Comparison of ENCODE assay signal across 9 cellular contexts in the genomic region with DNA sequence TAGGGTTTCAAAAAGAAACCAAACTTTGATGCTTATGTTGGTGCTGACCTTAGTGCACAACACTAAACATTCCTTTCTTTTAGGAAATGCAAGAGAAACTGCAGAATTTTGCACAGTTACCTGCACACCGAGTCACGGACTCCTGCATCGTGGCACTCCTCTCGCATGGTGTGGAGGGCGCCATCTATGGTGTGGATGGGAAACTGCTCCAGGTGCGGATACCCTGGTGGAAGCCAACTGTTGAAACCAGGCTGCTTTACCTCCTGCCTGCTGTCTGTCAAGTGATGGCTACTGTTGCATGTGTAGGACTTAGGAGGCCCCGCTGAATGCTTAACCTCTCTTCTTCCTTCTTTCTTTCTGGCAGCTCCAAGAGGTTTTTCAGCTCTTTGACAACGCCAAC. TPM values are rescaled to one million over a fixed set of nuclear protein-coding genes. Genes with fewer than 3 reads are reported as not detected.
DNase-seq lines count a peak whose midpoint lies in the region; ATAC-seq and TF ChIP-seq lines count a peak whose summit lies in the region.
"Had no signal": no experiment of that assay in that cellular context is flagged by ENCODE, and none has a peak within 500 bp of the region (broad histone marks: within the 10 kb centered on the region; RNA-seq: fewer than 3 reads in every experiment).

No MANE protein-coding gene starts in this region.

- ATAC-seq in activated CD4-positive, CD25-positive, alpha-beta regulatory T cell treated with anti-CD3 and anti-CD28 coated beads, Interleukin-2, amount 50 U/mL, for 24 hours: peak; percentile 69 to 72
- peak in 2 of 3 donors; percentile 60 to 71 for ATAC-seq in natural killer cell
- ATAC-seq in GM18861 (IDR thresholded peaks at IDR 0.05; ENCODE audit: unreplicated experiment): no peak

- peaks cover 24% of the 10 kb centered on the region for H3K4me1 ChIP-seq in CD8-positive, alpha-beta memory T cell (ENCODE audit: insufficient read depth, low read length)
- peaks cover 6% of the 10 kb centered on the region for H3K4me1 ChIP-seq in suprapubic skin

- intact Hi-C loops in natural killer cell (cut with micrococcal nuclease): no loop called here

- CTCF ChIA-PET in CD8-positive, alpha-beta memory T cell (lab: Charles Lee): interaction anchor here (0.6 to 8.0 kb wide), 43 partner anchors 9 to 141 kb away, joined by 3 to 103 read pairs (median 5); a partner anchor contains a TSS

- H3K27me3 Mint-ChIP-seq in CD8-positive, alpha-beta memory T cell: no peaks in the 10 kb centered on the region
- H3K27me3 Mint-ChIP-seq in HFFc6 (ENCODE audit: insufficient read depth) (no peaks in the 10 kb centered on the region), natural killer cell (ENCODE audit: low read depth in 2 of 2) (no peaks in the 10 kb centered on the region)
- H3K27me3 Mint-ChIP-seq: IgD-negative memory B cell had no signal

- POLR2A ChIA-PET in CD8-positive, alpha-beta memory T cell (lab: Charles Lee): interaction anchor here (1.4 to 2.1 kb wide), 2 partner anchors 11 to 60 kb away, joined by 5 to 7 read pairs; no protein-coding TSS in a partner anchor

- peaks cover 28 to 91% (median 32%) of the 10 kb centered on the region in 3 donors for H3K36me3 Mint-ChIP-seq in CD8-positive, alpha-beta memory T cell
- peaks cover 56% of the 10 kb centered on the region for H3K36me3 Mint-ChIP-seq in HFFc6 (ENCODE audit: low read depth)
- H3K36me3 Mint-ChIP-seq in natural killer cell: peaks cover 45% of the 10 kb centered on the region

- H3K4me3 ChIP-seq in CD8-positive, alpha-beta memory T cell (ENCODE audit: low read length): no peak overlapping the region
- no peak overlapping the region for H3K4me3 ChIP-seq in choroid plexus epithelial cell (ENCODE audit: low read depth, low read length)
- no peak overlapping the region for H3K4me3 ChIP-seq in suprapubic skin

- H3K27ac ChIP-seq in CD8-positive, alpha-beta memory T cell (ENCODE audit: low read depth, low read length): no peak overlapping the region
- H3K27ac ChIP-seq in suprapubic skin: no peak overlapping the region

- no peak for TF ChIP-seq EP300 in suprapubic skin (IDR thresholded peaks at IDR 0.05)

- TF ChIP-seq CTCF in HFFc6 (IDR thresholded peaks at IDR 0.05): peak; percentile 67
- peak; percentile 78 for TF ChIP-seq CTCF in choroid plexus epithelial cell (conservative IDR thresholded peaks at IDR 0.05; ENCODE audit: low read depth, low read length)
- TF ChIP-seq CTCF in natural killer cell (IDR thresholded peaks at IDR 0.05): peak; percentile 25
- peak in 1 of 2 donors; percentile 61 for TF ChIP-seq CTCF in suprapubic skin (IDR thresholded peaks at IDR 0.05)

- no peak for TF ChIP-seq POLR2A in suprapubic skin (IDR thresholded peaks at IDR 0.05)

- H3K9me3 ChIP-seq in CD8-positive, alpha-beta memory T cell (ENCODE audit: low read length): no peaks in the 10 kb centered on the region
- no peaks in the 10 kb centered on the region for H3K9me3 ChIP-seq in suprapubic skin

- 76% methylated on average over 7 of the region's 8 CpGs for WGBS in suprapubic skin

- H3K4me1 Mint-ChIP-seq in CD8-positive, alpha-beta memory T cell: peaks cover 32 to 52% (median 42%) of the 10 kb centered on the region in 3 donors
- H3K4me1 Mint-ChIP-seq in HFFc6 (ENCODE audit: low read depth): peaks cover 54% of the 10 kb centered on the region
- H3K4me1 Mint-ChIP-seq in natural killer cell: peaks cover 30 to 31% of the 10 kb centered on the region in 2 donors

- peak; percentile 29 to 75 (median 49) for DNase-seq in CD8-positive, alpha-beta memory T cell
- DNase-seq in HFFc6: no peak
- peak; percentile 45 for DNase-seq in choroid plexus epithelial cell (ENCODE audit: low read depth)
- DNase-seq in natural killer cell: no peak
- no peak for DNase-seq in AML-193 (lab: John Stamatoyannopoulos, UW)
- DNase-seq in suprapubic skin (ENCODE audit: low spot score in 2 of 2): no peak

- H3K27me3 ChIP-seq in CD8-positive, alpha-beta memory T cell (ENCODE audit: insufficient read depth, low read length, poor library complexity, severe bottlenecking): no peaks in the 10 kb centered on the region
- no peaks in the 10 kb centered on the region for H3K27me3 ChIP-seq in suprapubic skin

- H3K36me3 ChIP-seq in CD8-positive, alpha-beta memory T cell (ENCODE audit: insufficient read depth, low read length): peaks cover 79% of the 10 kb centered on the region
- peaks cover 91% of the 10 kb centered on the region for H3K36me3 ChIP-seq in suprapubic skin

- no peak overlapping the region for H3K4me3 Mint-ChIP-seq in CD8-positive, alpha-beta memory T cell
- no peak overlapping the region for H3K4me3 Mint-ChIP-seq in HFFc6
- H3K4me3 Mint-ChIP-seq in natural killer cell: no peak overlapping the region

- H3K9me3 Mint-ChIP-seq in CD8-positive, alpha-beta memory T cell: no peaks in the 10 kb centered on the region
- H3K9me3 Mint-ChIP-seq in HFFc6: no peaks in the 10 kb centered on the region
- H3K9me3 Mint-ChIP-seq in natural killer cell: no peaks in the 10 kb centered on the region
- H3K9me3 Mint-ChIP-seq: IgD-negative memory B cell had no signal

- H3K27ac Mint-ChIP-seq in CD8-positive, alpha-beta memory T cell: peak overlapping the region in 3 of 8 donors; percentile 7 to 54 (median 38)
- H3K27ac Mint-ChIP-seq in HFFc6 (no peak overlapping the region), natural killer cell (no peak overlapping the region)
- H3K27ac Mint-ChIP-seq: IgD-negative memory B cell had no signal

RNA-seq across cellular contexts. Expression of a gene that starts 11.7 kb away (rescaled TPM):
- total RNA-seq in CD8-positive, alpha-beta memory T cell: 100 to 1,000 TPM; 105 to 107 TPM
- 23.0 TPM for polyA plus RNA-seq in CD8-positive, alpha-beta memory T cell
- total RNA-seq in HFFc6 (2021; fragmentation: NEBNext Ultra II Directional; extraction: Animal tissue kit (Norgen Biotek cat#: 25700)): 10 to 100 TPM; 22.4 to 29.6 (median 25.0) TPM
- total RNA-seq in natural killer cell (10 to 100 TPM; 36.7 to 60.5 (median 54.7) TPM), suprapubic skin (10 to 100 TPM; 13.7 to 36.5 (median 25.3) TPM)

RNA-seq across cellular contexts. Expression of a gene that starts 15.1 kb away (rescaled TPM):
- total RNA-seq in CD8-positive, alpha-beta memory T cell: under 1 TPM; 0.84 to 0.90 TPM
- 0.87 TPM for polyA plus RNA-seq in CD8-positive, alpha-beta memory T cell
- total RNA-seq in HFFc6 (2021; fragmentation: NEBNext Ultra II Directional; extraction: Animal tissue kit (Norgen Biotek cat#: 25700)): under 1 TPM in 1 of 6 experiments, not detected in 5; 0.25 TPM
- total RNA-seq in natural killer cell (not detected), suprapubic skin (10 to 100 TPM in 2 of 4 donors, 1 to 10 TPM in 2; 3.3 to 11.0 (median 8.1) TPM)
- polyA plus RNA-seq: IgD-negative memory B cell had no signal

RNA-seq across cellular contexts. Expression of a gene that starts 16.1 kb away (rescaled TPM):
- under 1 TPM in 1 of 2 experiments, not detected in 1; 0.11 TPM for total RNA-seq in CD8-positive, alpha-beta memory T cell
- polyA plus RNA-seq in CD8-positive, alpha-beta memory T cell: not detected
- total RNA-seq in HFFc6 (2021; fragmentation: NEBNext Ultra II Directional; extraction: Animal tissue kit (Norgen Biotek cat#: 25700)): not detected
- under 1 TPM in 2 of 3 donors, not detected in 1; 0.16 to 0.19 TPM for total RNA-seq in natural killer cell
- total RNA-seq in suprapubic skin: under 1 TPM in 1 of 4 donors, not detected in 3; 0.64 TPM
- polyA plus RNA-seq: IgD-negative memory B cell had no signal

RNA-seq across cellular contexts. Expression of a gene that starts 36.6 kb away (rescaled TPM):
- 100 to 1,000 TPM; 147 to 151 TPM for total RNA-seq in CD8-positive, alpha-beta memory T cell
- 532 TPM for polyA plus RNA-seq in CD8-positive, alpha-beta memory T cell
- total RNA-seq in HFFc6 (2021; fragmentation: NEBNext Ultra II Directional; extraction: Animal tissue kit (Norgen Biotek cat#: 25700)): 100 to 1,000 TPM in 2 of 6 experiments, 10 to 100 TPM in 4; 85.6 to 102 (median 89.4) TPM
- total RNA-seq in natural killer cell: 100 to 1,000 TPM; 159 to 215 (median 181) TPM
- 100 to 1,000 TPM; 136 to 177 (median 166) TPM for total RNA-seq in suprapubic skin

Comparison
In these comparisons a context has a peak if more than half of its experiments do, and no peak if none do; other contexts are left out.
1. DNase-seq: peak in CD8-positive, alpha-beta memory T cell (5 of 5) and choroid plexus epithelial cell (single experiment); none in HFFc6 (single experiment), natural killer cell (single experiment), AML-193 (0 of 2) and suprapubic skin (0 of 2).